Comparison of ENCODE assay signal across 12 cellular contexts in genomic region chrX:40867352-40867751, GRCh38.
DNase-seq lines count a peak whose midpoint lies in the region; ATAC-seq, FAIRE-seq and TF ChIP-seq lines count a peak whose summit lies in the region.
"Had no signal": no experiment of that assay in that cellular context is flagged by ENCODE, and none has a peak within 500 bp of the region (broad histone marks: within the 10 kb centered on the region; RNA-seq: fewer than 3 reads in every experiment).

No MANE protein-coding gene starts in this region.

- no peak for TF ChIP-seq CTCF in HepG2 (CRISPR knock-in tag; IDR thresholded peaks at IDR 0.05)

- H3K4me1 ChIP-seq in HepG2 (ENCODE audit: insufficient read depth, low read length): peaks cover 25% of the 10 kb centered on the region

- H3K36me3 Mint-ChIP-seq in stimulated activated effector memory CD8-positive, alpha-beta T cell treated with anti-CD3 and anti-CD28 coated beads, Interleukin-12 subunit alpha, Interleukin-12 subunit beta, amount 100 ng/mL, for 72 hours: no peaks in the 10 kb centered on the region

- H3K27ac ChIP-seq in caudate nucleus (ENCODE audit: low read depth, low read length) (peak overlapping the region; percentile 24), HepG2 (ENCODE audit: extremely low read length, insufficient read depth, low read length) (no peak overlapping the region)

- intact Hi-C loops in HepG2 (cut with micrococcal nuclease; ENCODE audit: unreplicated experiment): no loop called here

- 0% methylated on average over 1 of the region's 1 CpG for WGBS in HepG2 (ENCODE audit: low lambda C conversion rate)

- no peak for FAIRE-seq in HepG2 (lab: Jason Lieb, UNC)

- in situ Hi-C loops in ACHN (cut with HindIII; ENCODE audit: low pct_ligation_motif_present, low pct_unique_long_range_greater_than_20kb, low sequenced_read_pairs) (no loop called here), HepG2 (cut with HindIII; ENCODE audit: extremely low pct_ligation_motif_present, low pct_unique_long_range_greater_than_20kb) (no loop called here)

- no peaks in the 10 kb centered on the region for H3K9me3 ChIP-seq in HepG2 (ENCODE audit: low read length)

- DNase-seq in ACHN: peak; percentile 51
- DNase-seq in caudate nucleus (lab: John Stamatoyannopoulos, UW): peak in 17 of 61 donors; percentile 0 to 69 (median 1)
- peak; percentile 57 for DNase-seq in HepG2 (ENCODE audit: low spot score)
- DNase-seq in ecto neural progenitor cell (ENCODE audit: low spot score): no peak
- no peak for DNase-seq in stimulated activated effector memory CD8-positive, alpha-beta T cell treated with anti-CD3 and anti-CD28 coated beads, Interleukin-12 subunit alpha, Interleukin-12 subunit beta, amount 100 ng/mL, for 72 hours (ENCODE audit: low spot score in 2 of 2)
- no peak for DNase-seq in activated CD4-positive, alpha-beta T cell treated with anti-CD3 and anti-CD28 coated beads, Interleukin-2, amount 50 U/mL, for 1 hour
- DNase-seq: activated CD8-positive, alpha-beta T cell treated with anti-CD3 and anti-CD28 coated beads for 36 hours; NCI-H2171; stimulated activated CD4-positive, alpha-beta T cell treated with anti-CD3 and anti-CD28 coated beads, Interleukin-15, amount 100 ng/mL, for 24 hours; stimulated activated naive CD8-positive, alpha-beta T cell treated with anti-CD3 and anti-CD28 coated beads, Interleukin-15, Interleukin-2, amounts not matched to agents 100 U/mL and 50 U/mL, for 24 hours had no signal

- no peak overlapping the region for H3K9ac ChIP-seq in HepG2 (ENCODE audit: insufficient read depth, low read depth, low read length)

- H2AFZ ChIP-seq in HepG2 (ENCODE audit: low read length): no peak overlapping the region

- TF ChIP-seq RAD21 in Ishikawa (IDR thresholded peaks at IDR 0.05; ENCODE audit: low read depth) (no peak), HepG2 (CRISPR knock-in tag; IDR thresholded peaks at IDR 0.05) (no peak)

- H3K4me3 Mint-ChIP-seq in stimulated activated effector memory CD8-positive, alpha-beta T cell treated with anti-CD3 and anti-CD28 coated beads, Interleukin-12 subunit alpha, Interleukin-12 subunit beta, amount 100 ng/mL, for 72 hours: no peak overlapping the region
- H3K4me3 Mint-ChIP-seq: activated CD8-positive, alpha-beta T cell treated with anti-CD3 and anti-CD28 coated beads for 36 hours had no signal

- no peak overlapping the region for H3K4me3 ChIP-seq in HepG2 (replicated peaks in 1 of 3; ENCODE audit: insufficient read depth in 1 of 3, low read depth in 2 of 3, low read length in 3 of 3)

- no peak for TF ChIP-seq POLR2A in HepG2 (IDR thresholded peaks at IDR 0.05; ENCODE audit: insufficient read depth in 1 of 2, low read depth in 2 of 2, low read length in 2 of 2)

- ATAC-seq in HepG2 (peak; percentile 50; the same call in 2 of the 3 replicates), HG03159 (IDR thresholded peaks at IDR 0.05; ENCODE audit: unreplicated experiment) (no peak)
- ATAC-seq in stimulated activated effector memory CD8-positive, alpha-beta T cell treated with anti-CD3 and anti-CD28 coated beads, Interleukin-12 subunit alpha, Interleukin-12 subunit beta, amount 100 ng/mL, for 72 hours: no peak
- ATAC-seq: activated CD8-positive, alpha-beta T cell treated with anti-CD3 and anti-CD28 coated beads for 36 hours; stimulated activated naive CD8-positive, alpha-beta T cell treated with anti-CD3 and anti-CD28 coated beads, Interleukin-15, Interleukin-2, amounts not matched to agents 100 U/mL and 50 U/mL, for 24 hours had no signal

- 0 out of 2 replicates have a peak overlapping the region, but pooled peaks have one; percentile 23 for H3K4me2 ChIP-seq in HepG2 (ENCODE audit: low read depth, low read length)

- no peaks in the 10 kb centered on the region for H3K36me3 ChIP-seq in HepG2 (replicated peaks in 1 of 2; ENCODE audit: control insufficient read depth in 1 of 2, insufficient read depth in 2 of 2, low read length in 2 of 2)

- POLR2A ChIA-PET in HepG2 (lab: Yijun Ruan, JAX): interaction anchor here (1.3 kb wide), 1 partner anchor 130 kb away, joined by 3 read pairs; no protein-coding TSS in a partner anchor

- no TSS peak for BruUV-seq in HepG2 (replicated peaks; lab: Mats Ljungman, UMichigan)

- no peak overlapping the region for H3K27ac Mint-ChIP-seq in stimulated activated effector memory CD8-positive, alpha-beta T cell treated with anti-CD3 and anti-CD28 coated beads, Interleukin-12 subunit alpha, Interleukin-12 subunit beta, amount 100 ng/mL, for 72 hours
- H3K27ac Mint-ChIP-seq: activated CD8-positive, alpha-beta T cell treated with anti-CD3 and anti-CD28 coated beads for 36 hours had no signal

- CTCF ChIA-PET in HepG2 (lab: Yijun Ruan, JAX; ENCODE audit: low intra/inter-chr PET ratio, low total read pairs): no interaction called here

- TF ChIP-seq EP300 in Ishikawa (IDR thresholded peaks at IDR 0.05; ENCODE audit: borderline replicate concordance) (no peak), HepG2 (IDR thresholded peaks at IDR 0.05; ENCODE audit: low read depth in 2 of 2, low read length in 2 of 2) (0 out of 4 replicates have a peak, but pooled peaks of 1 of the 2 experiments have one; percentile 16), HepG2 (CRISPR knock-in tag; IDR thresholded peaks at IDR 0.05; ENCODE audit: borderline replicate concordance) (no peak)

- no peaks in the 10 kb centered on the region for H3K9me3 Mint-ChIP-seq in stimulated activated effector memory CD8-positive, alpha-beta T cell treated with anti-CD3 and anti-CD28 coated beads, Interleukin-12 subunit alpha, Interleukin-12 subunit beta, amount 100 ng/mL, for 72 hours
- H3K9me3 Mint-ChIP-seq: activated CD8-positive, alpha-beta T cell treated with anti-CD3 and anti-CD28 coated beads for 36 hours had no signal

- H3K79me2 ChIP-seq in HepG2 (ENCODE audit: insufficient read depth, low read length): no peaks in the 10 kb centered on the region

- no peaks in the 10 kb centered on the region for H3K27me3 ChIP-seq in HepG2 (ENCODE audit: control insufficient read depth in 1 of 2, insufficient read depth in 2 of 2, low read length in 2 of 2)

- H3K4me1 Mint-ChIP-seq in stimulated activated effector memory CD8-positive, alpha-beta T cell treated with anti-CD3 and anti-CD28 coated beads, Interleukin-12 subunit alpha, Interleukin-12 subunit beta, amount 100 ng/mL, for 72 hours: peaks cover 7% of the 10 kb centered on the region

- H4K20me1 ChIP-seq in HepG2 (ENCODE audit: insufficient read depth, low read length): no peaks in the 10 kb centered on the region

TF ChIP-seq in Ishikawa, 13 proteins besides CTCF, POLR2A, EP300 and RAD21:
- TF ChIP-seq NFIC (IDR thresholded peaks at IDR 0.05) (peak; percentile 66), TAF1 (IDR thresholded peaks at IDR 0.05; ENCODE audit: low read depth) (no peak), TCF12 (IDR thresholded peaks at IDR 0.05; ENCODE audit: low read depth) (no peak), FOXM1 (IDR thresholded peaks at IDR 0.05; ENCODE audit: borderline replicate concordance, low read depth) (no peak), EGR1 (IDR thresholded peaks at IDR 0.05) (no peak), CEBPB (IDR thresholded peaks at IDR 0.05) (no peak), TEAD4 (IDR thresholded peaks at IDR 0.05) (0 out of 2 replicates have a peak, but pooled peaks have one; percentile 20)

TF ChIP-seq in HepG2, 621 proteins besides CTCF, POLR2A, EP300 and RAD21 (continues in another document):
- TF ChIP-seq MXD1 (CRISPR knock-in tag; IDR thresholded peaks at IDR 0.05) (no peak), ZNF598 (CRISPR knock-in tag; IDR thresholded peaks at IDR 0.05; ENCODE audit: borderline replicate concordance) (no peak), KDM5A (IDR thresholded peaks at IDR 0.05; ENCODE audit: borderline replicate concordance, low read length) (no peak), ZFP41 (CRISPR knock-in tag; IDR thresholded peaks at IDR 0.05; ENCODE audit: borderline replicate concordance) (no peak), RAD51 (IDR thresholded peaks at IDR 0.05; ENCODE audit: borderline replicate concordance) (no peak), RBFOX2 (IDR thresholded peaks at IDR 0.05; ENCODE audit: low read depth, low read length) (no peak), ZNF652 (CRISPR knock-in tag; IDR thresholded peaks at IDR 0.05; ENCODE audit: borderline replicate concordance, low read depth) (no peak), IRF9 (CRISPR knock-in tag; IDR thresholded peaks at IDR 0.05; ENCODE audit: borderline replicate concordance) (no peak), SP2 (CRISPR knock-in tag; IDR thresholded peaks at IDR 0.05) (no peak), TOE1 (CRISPR knock-in tag; IDR thresholded peaks at IDR 0.05) (no peak), SAFB2 (CRISPR knock-in tag; IDR thresholded peaks at IDR 0.05; ENCODE audit: borderline replicate concordance, low read depth) (no peak), TEAD3 (CRISPR knock-in tag; optimal IDR thresholded peaks at IDR 0.05; ENCODE audit: borderline replicate concordance) (peak; percentile 53), ZZZ3 (CRISPR knock-in tag; IDR thresholded peaks at IDR 0.05; ENCODE audit: borderline replicate concordance) (no peak), ZNF644 (CRISPR knock-in tag; IDR thresholded peaks at IDR 0.05; ENCODE audit: low read depth) (peak; percentile 58; the same call in 1 of the 2 replicates)
- TF ChIP-seq, protein P1, sequence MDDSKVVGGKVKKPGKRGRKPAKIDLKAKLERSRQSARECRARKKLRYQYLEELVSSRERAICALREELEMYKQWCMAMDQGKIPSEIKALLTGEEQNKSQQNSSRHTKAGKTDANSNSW (CRISPR knock-in tag; IDR thresholded peaks at IDR 0.05; ENCODE audit: borderline replicate concordance): no peak

Comparison
In these comparisons a context has a peak if more than half of its experiments do, and no peak if none do; other contexts are left out.
1. DNase-seq: peak in ACHN (single experiment) and HepG2 (single experiment); none in ecto neural progenitor cell (single experiment), stimulated activated effector memory CD8-positive, alpha-beta T cell treated with anti-CD3 and anti-CD28 coated beads, Interleukin-12 subunit alpha, Interleukin-12 subunit beta, amount 100 ng/mL, for 72 hours (0 of 2) and activated CD4-positive, alpha-beta T cell treated with anti-CD3 and anti-CD28 coated beads, Interleukin-2, amount 50 U/mL, for 1 hour (single experiment).